17 cellular contexts compared by ENCODE assay signal in genomic region chr22:49007013-49007653, GRCh38.
"Had no signal": no experiment of that assay in that cellular context is flagged by ENCODE, and none has a peak within 500 bp of the region (broad histone marks: within the 10 kb centered on the region; RNA-seq: fewer than 3 reads in every experiment).

No MANE protein-coding gene starts in this region.

- H3K9me3 Mint-ChIP-seq: type B pancreatic cell had no signal

- H3K27ac Mint-ChIP-seq: activated CD4-positive, alpha-beta memory T cell treated with anti-CD3 and anti-CD28 coated beads for 36 hours; activated naive CD4-positive, alpha-beta T cell treated with anti-CD3 and anti-CD28 coated beads for 36 hours; activated naive CD8-positive, alpha-beta T cell treated with anti-CD3 and anti-CD28 coated beads, Interleukin-2, amount 50 U/mL, for 24 hours; naive thymus-derived CD4-positive, alpha-beta T cell; T-cell; type B pancreatic cell had no signal

- H3K9me3 ChIP-seq: mucosa of descending colon, neutrophil had no signal

- H3K4me3 Mint-ChIP-seq: activated CD4-positive, alpha-beta memory T cell treated with anti-CD3 and anti-CD28 coated beads for 36 hours; activated naive CD4-positive, alpha-beta T cell treated with anti-CD3 and anti-CD28 coated beads for 36 hours; activated naive CD8-positive, alpha-beta T cell treated with anti-CD3 and anti-CD28 coated beads, Interleukin-2, amount 50 U/mL, for 24 hours; naive thymus-derived CD4-positive, alpha-beta T cell; T-cell; type B pancreatic cell had no signal

- H3K4me3 ChIP-seq: gastroesophageal sphincter, left lung, mucosa of descending colon had no signal

- H3K27me3 ChIP-seq: neutrophil had no signal

- ATAC-seq: activated naive CD8-positive, alpha-beta T cell treated with anti-CD3 and anti-CD28 coated beads, Interleukin-2, amount 50 U/mL, for 24 hours; gastroesophageal sphincter; left lung; mucosa of descending colon; naive thymus-derived CD4-positive, alpha-beta T cell; right cardiac atrium; T-cell had no signal

- H3K36me3 Mint-ChIP-seq: activated CD4-positive, alpha-beta memory T cell treated with anti-CD3 and anti-CD28 coated beads for 36 hours; naive thymus-derived CD4-positive, alpha-beta T cell; T-cell; type B pancreatic cell had no signal

- H3K27ac ChIP-seq: gastroesophageal sphincter, left lung, neutrophil had no signal

- H3K4me1 ChIP-seq: left lung had no signal

- H3K4me1 Mint-ChIP-seq: activated naive CD8-positive, alpha-beta T cell treated with anti-CD3 and anti-CD28 coated beads, Interleukin-2, amount 50 U/mL, for 24 hours; naive thymus-derived CD4-positive, alpha-beta T cell; T-cell had no signal

- H3K36me3 ChIP-seq: gastroesophageal sphincter, left lung, neutrophil had no signal

- DNase-seq: activated CD4-positive, alpha-beta memory T cell treated with anti-CD3 and anti-CD28 coated beads for 36 hours; activated CD4-positive, CD25-positive, alpha-beta regulatory T cell treated with anti-CD3 and anti-CD28 coated beads, Interleukin-2, amount 50 U/mL, for 72 hours; activated naive CD4-positive, alpha-beta T cell treated with anti-CD3 and anti-CD28 coated beads for 36 hours; activated naive CD8-positive, alpha-beta T cell treated with anti-CD3 and anti-CD28 coated beads, Interleukin-2, amount 50 U/mL, for 24 hours; erythroblast; left lung; mucosa of descending colon; naive thymus-derived CD4-positive, alpha-beta T cell; right cardiac atrium; small intestine; stimulated activated CD4-positive, alpha-beta T cell treated with anti-CD3 and anti-CD28 coated beads, Interleukin-4, amount 100 ng/mL, for 24 hours; stimulated activated naive CD4-positive, alpha-beta T cell treated with Interleukin-2 at 50 U/mL for 16 hours; T-helper 9 cell had no signal
